Comparison of ENCODE assay signal across 19 cellular contexts in genomic region chr10:43062402-43063160, GRCh38. TPM values are rescaled to one million over a fixed set of nuclear protein-coding genes. Genes with fewer than 3 reads are reported as not detected.
"Had no signal": no experiment of that assay in that cellular context is flagged by ENCODE, and none has a peak within 500 bp of the region (broad histone marks: within the 10 kb centered on the region; RNA-seq: fewer than 3 reads in every experiment).

No MANE protein-coding gene starts in this region.

- H3K9me3 ChIP-seq: MG63, SJCRH30 had no signal

- H3K36me3 ChIP-seq: MG63, SJCRH30 had no signal

- H3K27ac ChIP-seq: SJCRH30 had no signal

- DNase-seq: Karpas-422, KG1, NCI-H1092, NCI-H1105 treated with DMSO at 0.1 percent for 48 hours, NCI-H1417 treated with DMSO at 0.1 percent for 48 hours, NCI-H1694 treated with DMSO at 0.1 percent for 48 hours, NCI-H1930, NCI-H2081, NCI-H2107, NCI-H2227 treated with DMSO at 0.1 percent for 48 hours, NCI-H524 treated with DMSO at 0.1 percent for 48 hours, NCI-H69, NCI-H774, RPMI8226, SHP77 treated with DMSO at 0.1 percent for 48 hours, SJCRH30 had no signal

- H3K4me1 ChIP-seq: SJCRH30 had no signal

- H3K4me3 ChIP-seq: MG63, SJCRH30 had no signal

- H3K27me3 ChIP-seq: MG63, SJCRH30 had no signal

- ATAC-seq: SK-N-SH treated with all-trans-retinoic acid at 6 μM for 48 hours had no signal

RNA-seq across cellular contexts. Expression of gene RET, which starts 14.3 kb away (rescaled TPM):
- total RNA-seq: HT-29 had no signal
